Comparison of ENCODE assay signal across 9 cellular contexts in the genomic region with DNA sequence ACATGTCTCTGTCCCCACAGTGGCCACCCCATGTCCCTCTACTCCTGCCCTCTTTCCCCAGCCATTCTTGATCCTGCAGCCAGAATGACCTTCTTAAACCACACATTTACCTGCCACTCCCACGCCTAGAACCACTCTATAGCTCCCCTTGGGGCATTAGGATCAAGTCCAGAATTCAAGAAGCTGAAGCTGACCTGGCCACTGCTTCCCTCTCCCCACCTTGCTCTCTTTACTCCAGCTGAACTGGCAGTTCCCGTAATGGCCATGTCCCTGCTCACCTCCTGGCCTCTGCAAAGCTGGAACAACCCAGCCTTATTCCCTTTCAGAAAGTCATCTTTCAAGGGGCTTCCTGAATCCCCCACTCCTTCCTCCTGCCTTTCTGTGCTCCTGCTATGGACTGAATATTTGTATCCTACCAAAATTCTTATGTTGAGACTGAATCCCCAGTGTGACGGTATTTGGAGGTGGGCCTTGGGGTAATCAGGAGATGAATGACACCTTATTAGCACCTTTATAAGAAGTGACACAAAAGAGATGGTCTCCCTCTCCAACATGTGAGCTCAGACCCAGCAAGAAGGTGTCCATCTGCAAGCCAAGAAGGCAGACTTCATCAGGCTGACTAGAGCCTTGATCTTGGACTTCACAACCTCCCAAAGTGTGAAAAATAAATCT. TPM values are rescaled to one million over a fixed set of nuclear protein-coding genes. Genes with fewer than 3 reads are reported as not detected.
DNase-seq lines count a peak whose midpoint lies in the region; ATAC-seq and TF ChIP-seq lines count a peak whose summit lies in the region.
"Had no signal": no experiment of that assay in that cellular context is flagged by ENCODE, and none has a peak within 500 bp of the region (broad histone marks: within the 10 kb centered on the region; RNA-seq: fewer than 3 reads in every experiment).

No MANE protein-coding gene starts in this region.

- CTCF ChIA-PET in activated CD4-positive, alpha-beta T cell treated with anti-CD3 and anti-CD28 coated beads for 36 hours (lab: Charles Lee) = interaction anchor here (0.5 to 1.4 kb wide), 7 partner anchors 20 to 228 kb away, joined by 3 to 4 read pairs (median 3); no protein-coding TSS in a partner anchor
- CTCF ChIA-PET in activated CD8-positive, alpha-beta T cell treated with anti-CD3 and anti-CD28 coated beads, Interleukin-2, amount 10 ng/mL, durations not matched to agents 7 days and 5 days (lab: Charles Lee) = interaction anchor here (0.6 to 3.0 kb wide), 7 partner anchors 9 to 142 kb away, joined by 3 to 11 read pairs (median 4); a partner anchor contains a TSS

- H3K27ac ChIP-seq in layer of hippocampus (ENCODE audit: low read depth, low read length) (peak overlapping the region; percentile 75), stomach (peak overlapping the region; percentile 6 to 100 (median 99))

- H3K9me3 ChIP-seq in stomach = no peaks in the 10 kb centered on the region

- H3K36me3 Mint-ChIP-seq in activated CD4-positive, alpha-beta T cell treated with anti-CD3 and anti-CD28 coated beads for 36 hours (ENCODE audit: low read depth) = peaks cover 76% of the 10 kb centered on the region
- peaks cover 35% of the 10 kb centered on the region for H3K36me3 Mint-ChIP-seq in activated CD8-positive, alpha-beta T cell treated with anti-CD3 and anti-CD28 coated beads, Interleukin-2, amount 10 ng/mL, durations not matched to agents 7 days and 5 days (ENCODE audit: low read depth)

- peak overlapping the region; percentile 95 for H3K27ac Mint-ChIP-seq in activated CD4-positive, alpha-beta T cell treated with anti-CD3 and anti-CD28 coated beads for 36 hours
- H3K27ac Mint-ChIP-seq in activated CD8-positive, alpha-beta T cell treated with anti-CD3 and anti-CD28 coated beads, Interleukin-2, amount 10 ng/mL, durations not matched to agents 7 days and 5 days = peak overlapping the region; percentile 99

- H3K36me3 ChIP-seq in stomach = peaks cover 16 to 21% (median 20%) of the 10 kb centered on the region in 4 donors

- H3K4me3 Mint-ChIP-seq in activated CD4-positive, alpha-beta T cell treated with anti-CD3 and anti-CD28 coated beads for 36 hours = peak overlapping the region; percentile 93
- peak overlapping the region; percentile 79 for H3K4me3 Mint-ChIP-seq in activated CD8-positive, alpha-beta T cell treated with anti-CD3 and anti-CD28 coated beads, Interleukin-2, amount 10 ng/mL, durations not matched to agents 7 days and 5 days

- no peak for ATAC-seq in activated CD4-positive, alpha-beta T cell treated with anti-CD3 and anti-CD28 coated beads for 36 hours
- ATAC-seq in activated CD8-positive, alpha-beta T cell treated with anti-CD3 and anti-CD28 coated beads, Interleukin-2, amount 10 ng/mL, durations not matched to agents 7 days and 5 days = no peak
- no peak for ATAC-seq in HG03280 (IDR thresholded peaks at IDR 0.05; ENCODE audit: unreplicated experiment)

- no peak for TF ChIP-seq CTCF in stomach (IDR thresholded peaks at IDR 0.05)

- WGBS in stomach, 5 donors = 44 to 65% (median 55%) methylated on average over 3 of the region's 3 CpGs

- H3K4me1 Mint-ChIP-seq in activated CD4-positive, alpha-beta T cell treated with anti-CD3 and anti-CD28 coated beads for 36 hours = peaks cover 66% of the 10 kb centered on the region
- peaks cover 79% of the 10 kb centered on the region for H3K4me1 Mint-ChIP-seq in activated CD8-positive, alpha-beta T cell treated with anti-CD3 and anti-CD28 coated beads, Interleukin-2, amount 10 ng/mL, durations not matched to agents 7 days and 5 days (ENCODE audit: low read depth)

- H3K4me1 ChIP-seq in stomach = peaks cover 73 to 80% (median 79%) of the 10 kb centered on the region in 4 donors

- peak overlapping the region in 2 of 4 donors; percentile 70 to 85 for H3K4me3 ChIP-seq in stomach

- no peak for TF ChIP-seq EP300 in stomach (IDR thresholded peaks at IDR 0.05)

- TF ChIP-seq POLR2A in stomach (IDR thresholded peaks at IDR 0.05) = no peak

- POLR2A ChIA-PET in activated CD4-positive, alpha-beta T cell treated with anti-CD3 and anti-CD28 coated beads for 36 hours (lab: Charles Lee) = interaction anchor here (0.6 to 2.7 kb wide), 6 partner anchors 13 to 1383 kb away, joined by 3 to 12 read pairs (median 4); no protein-coding TSS in a partner anchor
- POLR2A ChIA-PET in activated CD8-positive, alpha-beta T cell treated with anti-CD3 and anti-CD28 coated beads, Interleukin-2, amount 10 ng/mL, durations not matched to agents 7 days and 5 days (lab: Charles Lee) = interaction anchor here (1.1 to 1.4 kb wide), 3 partner anchors 9 to 91 kb away, joined by 3 to 4 read pairs (median 3); no protein-coding TSS in a partner anchor

- H3K9me3 Mint-ChIP-seq in activated CD4-positive, alpha-beta T cell treated with anti-CD3 and anti-CD28 coated beads for 36 hours (ENCODE audit: low read depth) = no peaks in the 10 kb centered on the region
- no peaks in the 10 kb centered on the region for H3K9me3 Mint-ChIP-seq in activated CD8-positive, alpha-beta T cell treated with anti-CD3 and anti-CD28 coated beads, Interleukin-2, amount 10 ng/mL, durations not matched to agents 7 days and 5 days (ENCODE audit: insufficient read depth)

- intact Hi-C loops in activated CD4-positive, alpha-beta T cell treated with anti-CD3 and anti-CD28 coated beads for 36 hours (cut with DNase I, micrococcal nuclease) = loop anchor here in 1 of 2 experiments (2.0 kb wide), 1 partner anchor 41 kb away; no protein-coding TSS in a partner anchor
- intact Hi-C loops in stomach (cut with DNase I; ENCODE audit: low total_unique reads) = no loop called here

- DNase-seq in activated CD4-positive, alpha-beta T cell treated with anti-CD3 and anti-CD28 coated beads for 36 hours = no peak
- DNase-seq in activated CD4-positive, alpha-beta T cell treated with anti-CD3 and anti-CD28 coated beads for 4 hours = no peak
- no peak for DNase-seq in activated CD8-positive, alpha-beta T cell treated with anti-CD3 and anti-CD28 coated beads, Interleukin-2, amount 10 ng/mL, durations not matched to agents 7 days and 5 days
- DNase-seq in stomach = no peak
- DNase-seq in stimulated activated CD4-positive, alpha-beta T cell treated with anti-CD3 and anti-CD28 coated beads, Interleukin-4, amount 100 ng/mL, for 1 hour = no peak
- no peak for DNase-seq in NCI-H524 (lab: John Stamatoyannopoulos, UW)
- DNase-seq: activated gamma-delta T cell had no signal

- no peaks in the 10 kb centered on the region for H3K27me3 ChIP-seq in layer of hippocampus (ENCODE audit: control insufficient read depth, insufficient read depth, low read length)
- H3K27me3 ChIP-seq in stomach = no peaks in the 10 kb centered on the region

- H3K27me3 Mint-ChIP-seq in activated CD4-positive, alpha-beta T cell treated with anti-CD3 and anti-CD28 coated beads for 36 hours = no peaks in the 10 kb centered on the region
- H3K27me3 Mint-ChIP-seq in activated CD8-positive, alpha-beta T cell treated with anti-CD3 and anti-CD28 coated beads, Interleukin-2, amount 10 ng/mL, durations not matched to agents 7 days and 5 days (ENCODE audit: low read depth) = no peaks in the 10 kb centered on the region

RNA-seq across cellular contexts. Expression of a gene that starts 3.8 kb away (rescaled TPM):
- total RNA-seq in activated CD4-positive, alpha-beta T cell treated with anti-CD3 and anti-CD28 coated beads for 36 hours = 10 to 100 TPM; 68.3 to 78.5 TPM
- total RNA-seq in activated CD8-positive, alpha-beta T cell treated with anti-CD3 and anti-CD28 coated beads, Interleukin-2, amount 10 ng/mL, durations not matched to agents 7 days and 5 days = 10 to 100 TPM; 15.6 to 16.0 TPM
- 10 to 100 TPM; 20.4 to 62.3 (median 35.3) TPM for total RNA-seq in stomach
- polyA plus RNA-seq in stomach = 10 to 100 TPM; 16.8 to 18.0 (median 17.8) TPM

RNA-seq across cellular contexts. Expression of a gene that starts 42.2 kb away (rescaled TPM):
- total RNA-seq in activated CD4-positive, alpha-beta T cell treated with anti-CD3 and anti-CD28 coated beads for 36 hours = 1 to 10 TPM; 1.8 to 2.3 TPM
- 1 to 10 TPM in 1 of 2 experiments, under 1 TPM in 1; 0.97 to 1.2 TPM for total RNA-seq in activated CD8-positive, alpha-beta T cell treated with anti-CD3 and anti-CD28 coated beads, Interleukin-2, amount 10 ng/mL, durations not matched to agents 7 days and 5 days
- 10 to 100 TPM in 1 of 5 donors, 1 to 10 TPM in 3, under 1 TPM in 1; 0.89 to 10.3 (median 2.9) TPM for total RNA-seq in stomach
- polyA plus RNA-seq in stomach = 10 to 100 TPM in 1 of 3 donors, 1 to 10 TPM in 2; 5.1 to 17.7 (median 7.5) TPM

RNA-seq across cellular contexts. Expression of a gene that starts 42.2 kb away (rescaled TPM):
- total RNA-seq in activated CD4-positive, alpha-beta T cell treated with anti-CD3 and anti-CD28 coated beads for 36 hours = 10 to 100 TPM; 23.0 to 23.8 TPM
- total RNA-seq in activated CD8-positive, alpha-beta T cell treated with anti-CD3 and anti-CD28 coated beads, Interleukin-2, amount 10 ng/mL, durations not matched to agents 7 days and 5 days = 10 to 100 TPM; 10.8 to 11.0 TPM
- total RNA-seq in stomach = 10 to 100 TPM in 4 of 5 donors, 1 to 10 TPM in 1; 9.3 to 68.7 (median 53.1) TPM
- polyA plus RNA-seq in stomach = 10 to 100 TPM; 22.4 to 35.4 (median 29.1) TPM

RNA-seq across cellular contexts. Expression of a gene that starts 42.8 kb away (rescaled TPM):
- 1 to 10 TPM; 1.4 to 2.2 TPM for total RNA-seq in activated CD4-positive, alpha-beta T cell treated with anti-CD3 and anti-CD28 coated beads for 36 hours
- not detected for total RNA-seq in activated CD8-positive, alpha-beta T cell treated with anti-CD3 and anti-CD28 coated beads, Interleukin-2, amount 10 ng/mL, durations not matched to agents 7 days and 5 days
- total RNA-seq in stomach = under 1 TPM in 2 of 5 donors, not detected in 3; under 0.01 to 0.18 TPM
- polyA plus RNA-seq in stomach = 1 to 10 TPM in 1 of 3 donors, under 1 TPM in 2; 0.08 to 1.1 (median 0.56) TPM
